20 cellular contexts compared by ENCODE assay signal in the genomic region with DNA sequence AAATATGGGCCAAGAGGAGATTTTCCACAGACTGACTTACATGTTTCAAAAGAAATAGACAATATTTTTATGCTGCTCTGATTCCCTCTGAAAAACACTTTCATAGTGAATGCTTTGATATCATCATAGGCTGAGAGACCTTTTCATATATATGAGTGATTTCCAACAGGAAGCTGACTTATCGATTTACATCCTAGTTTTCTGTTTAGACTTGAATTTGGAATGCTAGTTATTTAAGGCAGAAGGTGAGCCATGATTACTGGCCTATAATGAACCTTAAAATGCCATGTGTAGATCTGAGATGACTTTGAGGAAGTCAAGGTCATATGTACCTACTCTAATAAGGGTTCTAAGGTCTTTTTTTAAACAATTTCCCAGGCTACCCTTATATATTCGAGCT.
"Had no signal": no experiment of that assay in that cellular context is flagged by ENCODE, and none has a peak within 500 bp of the region (broad histone marks: within the 10 kb centered on the region; RNA-seq: fewer than 3 reads in every experiment).

No MANE protein-coding gene starts in this region.

- DNase-seq: KBM-7, MM.1S, NCI-H1092 treated with DMSO at 0.1 percent for 48 hours, NCI-H1436, NCI-H187, NCI-H2029, NCI-H2081 treated with DMSO at 0.1 percent for 48 hours, NCI-H2171, NCI-H226, NCI-H446, NCI-H510A, NCI-H524 treated with DMSO at 0.1 percent for 48 hours, NCI-H69, NCI-H774, PC-3, Right ventricle myocardium superior, SIG-M5 had no signal

- H3K9me3 ChIP-seq: SJSA1 had no signal

- H3K27ac ChIP-seq: HL-60, SJSA1, SK-N-MC had no signal

- H3K4me3 ChIP-seq: SJSA1, SK-N-MC had no signal

- H3K4me1 ChIP-seq: SJSA1 had no signal

- H3K27me3 ChIP-seq: SJSA1 had no signal
